Comparison of ENCODE assay signal across 18 cellular contexts in genomic region chr16:27485126-27485525, GRCh38.
A peak's percentile ranks its signal among the peaks of the same experiment; 100 is the strongest.
DNase-seq lines count a peak whose midpoint lies in the region; ATAC-seq, FAIRE-seq and TF ChIP-seq lines count a peak whose summit lies in the region.
"Had no signal": no experiment of that assay in that cellular context is flagged by ENCODE, and none has a peak within 500 bp of the region (broad histone marks: within the 10 kb centered on the region; RNA-seq: fewer than 3 reads in every experiment).

No MANE protein-coding gene starts in this region.

- FAIRE-seq in bronchial epithelial cell (lab: Jason Lieb, UNC) = peak; percentile 87
- FAIRE-seq: GM12878, GM18507, H54, HepG2, HTR-8/SVneo had no signal

- CTCF ChIA-PET in activated naive CD4-positive, alpha-beta T cell treated with anti-CD3 and anti-CD28 coated beads, Interleukin-2, amount 10 ng/mL, durations not matched to agents 7 days and 5 days (lab: Charles Lee) = no interaction called here

- peaks cover 52% of the 10 kb centered on the region for H3K36me3 ChIP-seq in bronchial epithelial cell (ENCODE audit: control insufficient read depth, insufficient read depth, low read length)

- H3K27ac Mint-ChIP-seq in activated naive CD4-positive, alpha-beta T cell treated with anti-CD3 and anti-CD28 coated beads, Interleukin-2, amount 50 U/mL, for 72 hours = peak overlapping the region; percentile 27 to 75
- H3K27ac Mint-ChIP-seq in activated naive CD4-positive, alpha-beta T cell treated with anti-CD3 and anti-CD28 coated beads, Interleukin-2, amount 10 ng/mL, durations not matched to agents 7 days and 5 days = no peak overlapping the region

- H3K9me3 Mint-ChIP-seq in activated naive CD4-positive, alpha-beta T cell treated with anti-CD3 and anti-CD28 coated beads, Interleukin-2, amount 50 U/mL, for 72 hours = no peaks in the 10 kb centered on the region
- no peaks in the 10 kb centered on the region for H3K9me3 Mint-ChIP-seq in activated naive CD4-positive, alpha-beta T cell treated with anti-CD3 and anti-CD28 coated beads, Interleukin-2, amount 10 ng/mL, durations not matched to agents 7 days and 5 days

- H3K4me1 Mint-ChIP-seq in activated naive CD4-positive, alpha-beta T cell treated with anti-CD3 and anti-CD28 coated beads, Interleukin-2, amount 10 ng/mL, durations not matched to agents 7 days and 5 days = no peaks in the 10 kb centered on the region

- DNase-seq in activated naive CD4-positive, alpha-beta T cell treated with anti-CD3 and anti-CD28 coated beads, Interleukin-2, amount 50 U/mL, for 72 hours (ENCODE audit: low spot score in 2 of 2) = no peak
- no peak for DNase-seq in activated naive CD4-positive, alpha-beta T cell treated with anti-CD3 and anti-CD28 coated beads, Interleukin-2, amount 10 ng/mL, durations not matched to agents 7 days and 5 days
- DNase-seq in bronchial epithelial cell (ENCODE audit: low read depth) (no peak), medulla oblongata (ENCODE audit: extremely low spot score) (peak; percentile 15), HT-29 (ENCODE audit: low spot score) (no peak), foreskin fibroblast (no peak)
- DNase-seq: ACHN; CD4-positive, CD25-positive, alpha-beta regulatory T cell; DMS 273 treated with DMSO at 0.1 percent for 48 hours; GM23248 had no signal

- peaks cover 0 to 9% of the 10 kb centered on the region in 2 donors for H3K36me3 Mint-ChIP-seq in activated naive CD4-positive, alpha-beta T cell treated with anti-CD3 and anti-CD28 coated beads, Interleukin-2, amount 50 U/mL, for 72 hours
- peaks cover 48% of the 10 kb centered on the region for H3K36me3 Mint-ChIP-seq in activated naive CD4-positive, alpha-beta T cell treated with anti-CD3 and anti-CD28 coated beads, Interleukin-2, amount 10 ng/mL, durations not matched to agents 7 days and 5 days

- no peak for TF ChIP-seq CTCF in bronchial epithelial cell (IDR thresholded peaks at IDR 0.05; ENCODE audit: insufficient read depth, low read length, severe bottlenecking)
- no peak for TF ChIP-seq CTCF in foreskin fibroblast (IDR thresholded peaks at IDR 0.05; ENCODE audit: low read depth, low read length)

- no peak overlapping the region for H3K4me3 ChIP-seq in bronchial epithelial cell (ENCODE audit: low read depth, low read length)
- H3K4me3 ChIP-seq in foreskin fibroblast (ENCODE audit: low read depth in 1 of 2, low read length in 2 of 2) = no peak overlapping the region
- H3K4me3 ChIP-seq: BLaER1 treated with 17β-estradiol and CSF1 and Interleukin-3, amounts not matched to agents 10 nM and 100 nM; GM12878; GM23248 had no signal

- H3K27me3 Mint-ChIP-seq in activated naive CD4-positive, alpha-beta T cell treated with anti-CD3 and anti-CD28 coated beads, Interleukin-2, amount 10 ng/mL, durations not matched to agents 7 days and 5 days = no peaks in the 10 kb centered on the region
- H3K27me3 Mint-ChIP-seq: CD4-positive, CD25-positive, alpha-beta regulatory T cell had no signal

- no peak overlapping the region for H3K4me3 Mint-ChIP-seq in activated naive CD4-positive, alpha-beta T cell treated with anti-CD3 and anti-CD28 coated beads, Interleukin-2, amount 10 ng/mL, durations not matched to agents 7 days and 5 days
- H3K4me3 Mint-ChIP-seq: CD4-positive, CD25-positive, alpha-beta regulatory T cell had no signal

- H3K27me3 ChIP-seq in bronchial epithelial cell (ENCODE audit: control insufficient read depth, insufficient read depth, low read length) = no peaks in the 10 kb centered on the region
- H3K27me3 ChIP-seq: BLaER1 treated with 17β-estradiol and CSF1 and Interleukin-3, amounts not matched to agents 10 nM and 100 nM had no signal

- ATAC-seq in activated naive CD4-positive, alpha-beta T cell treated with anti-CD3 and anti-CD28 coated beads, Interleukin-2, amount 50 U/mL, for 72 hours = no peak
- ATAC-seq in HG03139 (IDR thresholded peaks at IDR 0.05; ENCODE audit: unreplicated experiment) = no peak
- ATAC-seq: GM12878, HCT116, HepG2 had no signal
